In the genomic region with DNA sequence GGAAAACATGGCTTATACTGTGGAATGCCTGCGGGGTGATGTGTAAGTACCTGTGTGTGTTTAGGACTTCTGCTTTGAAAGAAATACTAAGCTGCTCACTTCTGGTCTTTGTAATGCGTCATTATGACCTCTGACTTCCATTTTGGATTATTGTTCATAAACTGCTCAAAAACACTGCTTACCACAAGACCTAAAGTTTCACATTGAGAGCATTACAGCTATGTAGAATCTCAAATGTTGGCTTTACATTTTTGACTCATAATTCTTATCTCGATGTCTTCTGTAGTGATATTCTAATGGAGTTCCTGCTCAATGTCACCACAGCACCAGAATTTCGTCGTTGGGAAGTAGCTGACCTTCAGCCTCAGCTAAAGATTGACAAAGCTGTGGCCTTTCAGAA, we compare ENCODE assay signal across 26 cellular contexts. TPM values are rescaled to one million over a fixed set of nuclear protein-coding genes. Genes with fewer than 3 reads are reported as not detected.
"Had no signal": no experiment of that assay in that cellular context is flagged by ENCODE, and none has a peak within 500 bp of the region (broad histone marks: within the 10 kb centered on the region; RNA-seq: fewer than 3 reads in every experiment).

No MANE protein-coding gene starts in this region.

- DNase-seq: Kasumi-1, MM.1S, NCI-H1092 treated with DMSO at 0.1 percent for 48 hours, NCI-H1436, NCI-H187, NCI-H2029, NCI-H2081 treated with DMSO at 0.1 percent for 48 hours, NCI-H2171, NCI-H226, NCI-H446, NCI-H510A, NCI-H524 treated with DMSO at 0.1 percent for 48 hours, NCI-H69, NCI-H774, Right ventricle myocardium superior, RPMI8226, SIG-M5, SW 1271 had no signal

- H3K27ac ChIP-seq: KMS-11, SJSA1, SK-N-MC had no signal

- H3K27ac Mint-ChIP-seq: IgD-negative memory B cell had no signal

- H3K27me3 ChIP-seq: SJSA1 had no signal

- H3K4me1 ChIP-seq: SJSA1 had no signal

- H3K9me3 Mint-ChIP-seq: IgD-negative memory B cell had no signal

- H3K4me3 Mint-ChIP-seq: IgD-negative memory B cell had no signal

- H3K9me3 ChIP-seq: SJSA1 had no signal

- H3K4me2 ChIP-seq: KMS-11 had no signal

- H3K9ac ChIP-seq: KMS-11 had no signal

- H3K27me3 Mint-ChIP-seq: IgD-negative memory B cell had no signal

- ATAC-seq: K562 had no signal

- FAIRE-seq: K562, RCC 7860 had no signal

- H3K4me3 ChIP-seq: K562, SJSA1, SK-N-MC had no signal

RNA-seq across cellular contexts. Expression of gene PDZD9, which starts 38.4 kb away (rescaled TPM):
- total RNA-seq: HT1080, K562, M059J, Right ventricle myocardium superior, SJSA1 had no signal
- polyA plus RNA-seq: IgD-negative memory B cell had no signal
